11 cellular contexts compared by ENCODE assay signal in the genomic region with DNA sequence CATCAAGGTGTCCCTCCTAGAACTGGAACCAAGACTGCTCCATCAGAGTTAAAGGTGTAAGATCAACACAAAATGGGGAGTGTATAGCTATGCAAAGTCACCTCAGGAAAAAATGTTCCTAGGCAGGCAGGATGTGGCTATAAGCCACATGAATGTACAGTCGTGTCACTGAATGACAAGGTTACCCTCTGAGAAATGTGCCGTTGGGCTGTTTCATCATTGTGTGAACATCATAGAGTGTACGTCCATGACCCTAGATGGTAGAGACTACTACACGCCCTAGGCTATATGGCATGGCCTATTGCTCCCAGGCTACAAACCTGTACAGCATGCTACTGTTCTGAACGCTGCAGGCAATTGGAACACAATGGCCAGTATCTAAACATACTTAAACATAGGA. TPM values are rescaled to one million over a fixed set of nuclear protein-coding genes. Genes with fewer than 3 reads are reported as not detected.
A peak's percentile ranks its signal among the peaks of the same experiment; 100 is the strongest.
DNase-seq lines count a peak whose midpoint lies in the region; ATAC-seq lines count a peak whose summit lies in the region.
"Had no signal": no experiment of that assay in that cellular context is flagged by ENCODE, and none has a peak within 500 bp of the region (broad histone marks: within the 10 kb centered on the region; RNA-seq: fewer than 3 reads in every experiment).

No MANE protein-coding gene starts in this region.

- intact Hi-C loops in CD4-positive, alpha-beta memory T cell (cut with micrococcal nuclease): no loop called here

- H3K9me3 Mint-ChIP-seq in CD4-positive, alpha-beta memory T cell: no peaks in the 10 kb centered on the region
- no peaks in the 10 kb centered on the region for H3K9me3 Mint-ChIP-seq in activated T-cell treated with anti-CD3 and anti-CD28 coated beads, Interleukin-2, amount 50 U/mL, for 4 hours
- no peaks in the 10 kb centered on the region for H3K9me3 Mint-ChIP-seq in naive thymus-derived CD8-positive, alpha-beta T cell

- H3K4me1 ChIP-seq in CD4-positive, alpha-beta memory T cell (ENCODE audit: insufficient read depth, low read length): peaks cover 22% of the 10 kb centered on the region
- H3K4me1 ChIP-seq: gastrocnemius medialis had no signal

- H3K4me1 Mint-ChIP-seq in CD4-positive, alpha-beta memory T cell: peaks cover 12 to 20% (median 12%) of the 10 kb centered on the region in 4 donors
- peaks cover 15% of the 10 kb centered on the region for H3K4me1 Mint-ChIP-seq in activated T-cell treated with anti-CD3 and anti-CD28 coated beads, Interleukin-2, amount 50 U/mL, for 4 hours (ENCODE audit: low read depth)
- peaks cover 9 to 16% (median 13%) of the 10 kb centered on the region in 4 donors for H3K4me1 Mint-ChIP-seq in naive thymus-derived CD8-positive, alpha-beta T cell

- H3K36me3 ChIP-seq in CD4-positive, alpha-beta memory T cell (ENCODE audit: insufficient read depth, low read length): peaks cover 15% of the 10 kb centered on the region
- peaks cover 73% of the 10 kb centered on the region for H3K36me3 ChIP-seq in KOPT-K1 (ENCODE audit: insufficient read depth, low read length)

- H3K4me3 ChIP-seq in CD4-positive, alpha-beta memory T cell (ENCODE audit: low read length in 2 of 2): no peak overlapping the region
- H3K4me3 ChIP-seq: gastrocnemius medialis had no signal

- CTCF ChIA-PET in CD4-positive, alpha-beta memory T cell (lab: Charles Lee; ENCODE audit: partially characterized antibody): interaction anchor here (1.3 to 1.7 kb wide), 2 partner anchors 58 to 157 kb away, joined by 3 to 4 read pairs; no protein-coding TSS in a partner anchor

- ATAC-seq in activated T-cell treated with anti-CD3 and anti-CD28 coated beads, Interleukin-2, amount 50 U/mL, for 4 hours: peak; percentile 87 to 94
- ATAC-seq in naive thymus-derived CD8-positive, alpha-beta T cell: peak; percentile 89 to 99
- no peak for ATAC-seq in GM18907 (IDR thresholded peaks at IDR 0.05; ENCODE audit: unreplicated experiment)
- ATAC-seq: gastrocnemius medialis, HCT116 had no signal

- peak overlapping the region; percentile 72 to 94 (median 87) for H3K27ac Mint-ChIP-seq in CD4-positive, alpha-beta memory T cell
- H3K27ac Mint-ChIP-seq in naive thymus-derived CD8-positive, alpha-beta T cell: peak overlapping the region; percentile 11 to 93 (median 74)

- no peaks in the 10 kb centered on the region for H3K9me3 ChIP-seq in CD4-positive, alpha-beta memory T cell (ENCODE audit: control insufficient read depth in 1 of 2, low read length in 2 of 2)
- no peaks in the 10 kb centered on the region for H3K9me3 ChIP-seq in KOPT-K1 (ENCODE audit: insufficient read depth, low read length, poor library complexity, severe bottlenecking)
- H3K9me3 ChIP-seq: gastrocnemius medialis had no signal

- H3K27me3 ChIP-seq in CD4-positive, alpha-beta memory T cell (ENCODE audit: insufficient read depth, low read length): no peaks in the 10 kb centered on the region
- H3K27me3 ChIP-seq: gastrocnemius medialis had no signal

- peaks cover 41 to 49% of the 10 kb centered on the region in 2 donors for H3K36me3 Mint-ChIP-seq in CD4-positive, alpha-beta memory T cell
- peaks cover 35% of the 10 kb centered on the region for H3K36me3 Mint-ChIP-seq in activated T-cell treated with anti-CD3 and anti-CD28 coated beads, Interleukin-2, amount 50 U/mL, for 4 hours (ENCODE audit: insufficient read depth)
- peaks cover 0 to 65% (median 22%) of the 10 kb centered on the region in 3 donors for H3K36me3 Mint-ChIP-seq in naive thymus-derived CD8-positive, alpha-beta T cell

- no peaks in the 10 kb centered on the region for H3K27me3 Mint-ChIP-seq in CD4-positive, alpha-beta memory T cell
- no peaks in the 10 kb centered on the region for H3K27me3 Mint-ChIP-seq in activated T-cell treated with anti-CD3 and anti-CD28 coated beads, Interleukin-2, amount 50 U/mL, for 4 hours (ENCODE audit: low read depth)
- no peaks in the 10 kb centered on the region for H3K27me3 Mint-ChIP-seq in naive thymus-derived CD8-positive, alpha-beta T cell

- DNase-seq in CD4-positive, alpha-beta memory T cell: peak; percentile 56 to 73 (median 65)
- no peak for DNase-seq in activated T-cell treated with anti-CD3 and anti-CD28 coated beads, Interleukin-2, amount 50 U/mL, for 4 hours
- peak in 8 of 10 donors; percentile 7 to 70 (median 44) for DNase-seq in naive thymus-derived CD8-positive, alpha-beta T cell
- no peak for DNase-seq in AG08395 (ENCODE audit: low spot score)
- no peak for DNase-seq in NCI-H1694 (lab: John Stamatoyannopoulos, UW)
- DNase-seq in ureter (ENCODE audit: low spot score): no peak
- DNase-seq: gastrocnemius medialis had no signal

- peak overlapping the region in 5 of 8 donors; percentile 34 to 61 (median 37) for H3K4me3 Mint-ChIP-seq in CD4-positive, alpha-beta memory T cell
- no peak overlapping the region for H3K4me3 Mint-ChIP-seq in activated T-cell treated with anti-CD3 and anti-CD28 coated beads, Interleukin-2, amount 50 U/mL, for 4 hours
- H3K4me3 Mint-ChIP-seq in naive thymus-derived CD8-positive, alpha-beta T cell: peak overlapping the region in 7 of 10 donors; percentile 6 to 55 (median 41)

- POLR2A ChIA-PET in CD4-positive, alpha-beta memory T cell (lab: Charles Lee; ENCODE audit: partially characterized antibody): interaction anchor here (1.0 kb wide), 1 partner anchor 30 kb away, joined by 3 read pairs; a partner anchor contains a TSS
- POLR2A ChIA-PET in naive thymus-derived CD8-positive, alpha-beta T cell (lab: Charles Lee): interaction anchor here (0.7 to 1.7 kb wide), 2 partner anchors 11 to 21 kb away, joined by 3 to 4 read pairs; no protein-coding TSS in a partner anchor

- H3K27ac ChIP-seq in CD4-positive, alpha-beta memory T cell (ENCODE audit: low read depth, low read length): peak overlapping the region; percentile 11
- H3K27ac ChIP-seq in KOPT-K1 (ENCODE audit: low read depth, low read length, poor library complexity, severe bottlenecking): peak overlapping the region; percentile 97
- H3K27ac ChIP-seq: C4-2B, gastrocnemius medialis had no signal

RNA-seq across cellular contexts. Expression of a gene that starts 24.5 kb away (rescaled TPM):
- not detected for total RNA-seq in CD4-positive, alpha-beta memory T cell
- under 1 TPM in 1 of 2 donors, not detected in 1; 0.33 TPM for polyA plus RNA-seq in CD4-positive, alpha-beta memory T cell
- 10 to 100 TPM; 54.5 to 64.4 (median 58.2) TPM for total RNA-seq in activated T-cell treated with anti-CD3 and anti-CD28 coated beads, Interleukin-2, amount 50 U/mL, for 4 hours
- not detected for total RNA-seq in naive thymus-derived CD8-positive, alpha-beta T cell
- polyA plus RNA-seq in naive thymus-derived CD8-positive, alpha-beta T cell: under 1 TPM in 2 of 3 donors, not detected in 1; 0.19 to 0.73 TPM
- total RNA-seq in ureter: 5.1 TPM

RNA-seq across cellular contexts. Expression of a gene that starts 30.4 kb away (rescaled TPM):
- 100 to 1,000 TPM; 107 to 133 TPM for total RNA-seq in CD4-positive, alpha-beta memory T cell
- 10 to 100 TPM; 11.6 to 13.9 TPM for polyA plus RNA-seq in CD4-positive, alpha-beta memory T cell
- total RNA-seq in activated T-cell treated with anti-CD3 and anti-CD28 coated beads, Interleukin-2, amount 50 U/mL, for 4 hours: 10 to 100 TPM; 42.0 to 46.0 (median 42.1) TPM
- total RNA-seq in naive thymus-derived CD8-positive, alpha-beta T cell: 100 to 1,000 TPM; 111 to 123 TPM
- polyA plus RNA-seq in naive thymus-derived CD8-positive, alpha-beta T cell: 10 to 100 TPM in 2 of 3 donors, 1 to 10 TPM in 1; 8.2 to 13.8 (median 12.7) TPM
- 221 TPM for total RNA-seq in ureter

Comparison
In these comparisons a context has a peak if more than half of its experiments do, and no peak if none do; other contexts are left out.
1. DNase-seq: peak in CD4-positive, alpha-beta memory T cell (5 of 5) and naive thymus-derived CD8-positive, alpha-beta T cell (8 of 10); none in activated T-cell treated with anti-CD3 and anti-CD28 coated beads, Interleukin-2, amount 50 U/mL, for 4 hours (single experiment), AG08395 (single experiment), NCI-H1694 (single experiment) and ureter (single experiment).